Comparison of ENCODE assay signal across 1 cellular context in genomic region chr17:29389994-29390855, GRCh38.
A peak's percentile ranks its signal among the peaks of the same experiment; 100 is the strongest.
TF ChIP-seq lines count a peak whose summit lies in the region.

Gene TAOK1 (plus strand): TSS chr17:29390363. CDS start chr17:29451549, 61,186 bp downstream.

TF ChIP-seq in HepG2, 621 proteins besides CTCF, POLR2A, EP300 and RAD21 (continued from another document and continues in another):
- TF ChIP-seq RFX3 (CRISPR knock-in tag; IDR thresholded peaks at IDR 0.05) = no peak
- no peak for TF ChIP-seq AKNA (CRISPR knock-in tag; IDR thresholded peaks at IDR 0.05; ENCODE audit: borderline replicate concordance)
- TF ChIP-seq NR2F2 (IDR thresholded peaks at IDR 0.05; ENCODE audit: borderline replicate concordance, low read depth) = no peak; the same call in 1 of the 2 replicates
- TF ChIP-seq TEAD3 (CRISPR knock-in tag; optimal IDR thresholded peaks at IDR 0.05; ENCODE audit: borderline replicate concordance) = peak; percentile 34
- TF ChIP-seq ZNF672 (CRISPR knock-in tag; IDR thresholded peaks at IDR 0.05) = no peak
- no peak for TF ChIP-seq ZBTB7B (CRISPR knock-in tag; IDR thresholded peaks at IDR 0.05)
- peak; percentile 38; the same call in 1 of the 2 replicates for TF ChIP-seq SOX5 (CRISPR knock-in tag; IDR thresholded peaks at IDR 0.05; ENCODE audit: borderline replicate concordance)
- peak; percentile 65; the same call in 1 of the 2 replicates for TF ChIP-seq TGIF2 (CRISPR knock-in tag; IDR thresholded peaks at IDR 0.05)
- TF ChIP-seq SP4 (CRISPR knock-in tag; IDR thresholded peaks at IDR 0.05) = peak; percentile 60; the same call in 1 of the 2 replicates
- TF ChIP-seq RARG (CRISPR knock-in tag; IDR thresholded peaks at IDR 0.05; ENCODE audit: low read depth) = no peak
- peak; percentile 86; the same call in 1 of the 2 replicates for TF ChIP-seq FIP1L1 (IDR thresholded peaks at IDR 0.05; ENCODE audit: borderline replicate concordance, insufficient read depth, low read depth, low read length)
- TF ChIP-seq DNMT3B (CRISPR knock-in tag; conservative IDR thresholded peaks at IDR 0.05) = 0 out of 2 replicates have a peak, but pooled peaks have one; percentile 15
- TF ChIP-seq ZNF879 (CRISPR knock-in tag; IDR thresholded peaks at IDR 0.05) = no peak
- peak; percentile 55 for TF ChIP-seq RXRA (CRISPR knock-in tag; IDR thresholded peaks at IDR 0.05)
- TF ChIP-seq DDIT3 (CRISPR knock-in tag; IDR thresholded peaks at IDR 0.05) = no peak
- no peak; the same call in 1 of the 2 replicates for TF ChIP-seq KDM4B (CRISPR knock-in tag; IDR thresholded peaks at IDR 0.05)
- peak; percentile 81 to 85; a peak in 3 of 4 replicates for TF ChIP-seq HMGXB4 (CRISPR knock-in tag; IDR thresholded peaks at IDR 0.05; ENCODE audit: borderline replicate concordance in 1 of 2, low read depth in 1 of 2)
- TF ChIP-seq HNF4A (CRISPR knock-in tag; IDR thresholded peaks at IDR 0.05) = no peak
- TF ChIP-seq MAZ (IDR thresholded peaks at IDR 0.05; ENCODE audit: borderline replicate concordance, low read depth, low read length) = peak; percentile 66; the same call in 1 of the 2 replicates
- peak; percentile 83 for TF ChIP-seq MAZ (CRISPR knock-in tag; IDR thresholded peaks at IDR 0.05; ENCODE audit: low read depth)
- no peak for TF ChIP-seq SMAD3 (CRISPR knock-in tag; IDR thresholded peaks at IDR 0.05)
- TF ChIP-seq ZNF570 (CRISPR knock-in tag; IDR thresholded peaks at IDR 0.05; ENCODE audit: borderline replicate concordance) = no peak
- no peak for TF ChIP-seq ADNP (CRISPR knock-in tag; IDR thresholded peaks at IDR 0.05)
- TF ChIP-seq ZNF276 (CRISPR knock-in tag; IDR thresholded peaks at IDR 0.05; ENCODE audit: low read depth) = no peak
- no peak for TF ChIP-seq BRCA1 (CRISPR knock-in tag; IDR thresholded peaks at IDR 0.05)
- no peak for TF ChIP-seq PLRG1 (conservative IDR thresholded peaks at IDR 0.05)
- TF ChIP-seq ZNF577 (CRISPR knock-in tag; IDR thresholded peaks at IDR 0.05; ENCODE audit: borderline replicate concordance, low read depth) = no peak
- no peak for TF ChIP-seq HIC2 (CRISPR knock-in tag; IDR thresholded peaks at IDR 0.05; ENCODE audit: low read depth)
- TF ChIP-seq NONO (IDR thresholded peaks at IDR 0.05) = no peak
- peak; percentile 75 for TF ChIP-seq NONO (CRISPR knock-in tag; conservative IDR thresholded peaks at IDR 0.05)
- TF ChIP-seq PBX2 (CRISPR knock-in tag; IDR thresholded peaks at IDR 0.05) = no peak
- no peak for TF ChIP-seq CENPBD1 (CRISPR knock-in tag; IDR thresholded peaks at IDR 0.05; ENCODE audit: borderline replicate concordance, low read depth)
- TF ChIP-seq FOSL2 (CRISPR knock-in tag; IDR thresholded peaks at IDR 0.05) = peak; percentile 43; the same call in 1 of the 2 replicates
- no peak for TF ChIP-seq CERS6 (CRISPR knock-in tag; IDR thresholded peaks at IDR 0.05)
- TF ChIP-seq TOPORS (CRISPR knock-in tag; IDR thresholded peaks at IDR 0.05) = 0 out of 2 replicates have a peak, but pooled peaks have one; percentile 41
- TF ChIP-seq MED8 (CRISPR knock-in tag; IDR thresholded peaks at IDR 0.05; ENCODE audit: insufficient replicate concordance) = no peak
- TF ChIP-seq KLF11 (CRISPR knock-in tag; IDR thresholded peaks at IDR 0.05) = no peak
- TF ChIP-seq ZNF564 (CRISPR knock-in tag; IDR thresholded peaks at IDR 0.05) = 0 out of 2 replicates have a peak, but pooled peaks have one; percentile 40
- peak; percentile 82 for TF ChIP-seq MIER2 (CRISPR knock-in tag; IDR thresholded peaks at IDR 0.05)
- TF ChIP-seq MLXIP (CRISPR knock-in tag; IDR thresholded peaks at IDR 0.05; ENCODE audit: borderline replicate concordance) = no peak
- TF ChIP-seq MTF2 (CRISPR knock-in tag; IDR thresholded peaks at IDR 0.05; ENCODE audit: borderline replicate concordance) = no peak
- TF ChIP-seq ZNF766 (CRISPR knock-in tag; IDR thresholded peaks at IDR 0.05; ENCODE audit: borderline replicate concordance) = no peak
- TF ChIP-seq NBN (conservative IDR thresholded peaks at IDR 0.05) = no peak
- no peak for TF ChIP-seq ZBTB42 (CRISPR knock-in tag; IDR thresholded peaks at IDR 0.05)
- no peak for TF ChIP-seq LCORL (IDR thresholded peaks at IDR 0.05)
- peak; percentile 64; the same call in 1 of the 2 replicates for TF ChIP-seq LCORL (CRISPR knock-in tag; IDR thresholded peaks at IDR 0.05)
- no peak for TF ChIP-seq ZBTB39 (CRISPR knock-in tag; IDR thresholded peaks at IDR 0.05)
- TF ChIP-seq RFX1 (IDR thresholded peaks at IDR 0.05) = no peak
- no peak for TF ChIP-seq MBD4 (IDR thresholded peaks at IDR 0.05; ENCODE audit: borderline replicate concordance, low read length)
- peak; percentile 66 for TF ChIP-seq TBX2 (CRISPR knock-in tag; IDR thresholded peaks at IDR 0.05; ENCODE audit: borderline replicate concordance)
